28 cellular contexts compared by ENCODE assay signal in genomic region chr9:137479892-137480685, GRCh38. TPM values are rescaled to one million over a fixed set of nuclear protein-coding genes. Genes with fewer than 3 reads are reported as not detected.
DNase-seq lines count a peak whose midpoint lies in the region; ATAC-seq, FAIRE-seq and TF ChIP-seq lines count a peak whose summit lies in the region.
"Had no signal": no experiment of that assay in that cellular context is flagged by ENCODE, and none has a peak within 500 bp of the region (broad histone marks: within the 10 kb centered on the region; RNA-seq: fewer than 3 reads in every experiment).

No MANE protein-coding gene starts in this region.

- no peaks in the 10 kb centered on the region for H3K27me3 Mint-ChIP-seq in activated CD4-positive, alpha-beta T cell treated with anti-CD3 and anti-CD28 coated beads, Interleukin-2, amount 10 ng/mL, durations not matched to agents 24 days and 14 days
- H3K27me3 Mint-ChIP-seq in natural killer cell treated with Interleukin-12 subunit alpha and Interleukin-12 subunit beta and Interleukin-15 and Interleukin-18, amount 100 ng/mL, for 72 hours, result peaks cover 0 to 2% of the 10 kb centered on the region in 2 donors

- H3K4me3 ChIP-seq in SK-N-SH (ENCODE audit: low read depth in 2 of 2, low read length in 1 of 2), result no peak overlapping the region
- H3K4me3 ChIP-seq in K562, result no peak overlapping the region
- H3K4me3 ChIP-seq in left lung, result no peak overlapping the region
- H3K4me3 ChIP-seq: GM23248, heart left ventricle, left ventricle myocardium inferior, MG63, transverse colon had no signal

- POLR2A ChIA-PET in SK-N-SH (lab: Yijun Ruan, JAX), result interaction anchor here (0.5 kb wide), 1 partner anchor 57 kb away, joined by 4 read pairs; the partner anchor contains the start of genes EXD3 and NOXA1
- POLR2A ChIA-PET in K562 (lab: Yijun Ruan, JAX), result interaction anchor here (0.6 kb wide), 1 partner anchor 14 kb away, joined by 3 read pairs; no protein-coding TSS in a partner anchor

- ATAC-seq in SK-N-SH treated with all-trans-retinoic acid at 6 μM for 48 hours (no peak; the same call in 2 of the 3 replicates), K562 (no peak), left lung (no peak)
- no peak for ATAC-seq in natural killer cell treated with Interleukin-12 subunit alpha and Interleukin-12 subunit beta and Interleukin-15 and Interleukin-18, amount 100 ng/mL, for 72 hours
- ATAC-seq: heart left ventricle, PC-3 had no signal

- peaks cover 7% of the 10 kb centered on the region for H3K4me1 Mint-ChIP-seq in activated CD4-positive, alpha-beta T cell treated with anti-CD3 and anti-CD28 coated beads, Interleukin-2, amount 10 ng/mL, durations not matched to agents 24 days and 14 days
- peaks cover 0 to 8% of the 10 kb centered on the region in 2 donors for H3K4me1 Mint-ChIP-seq in natural killer cell treated with Interleukin-12 subunit alpha and Interleukin-12 subunit beta and Interleukin-15 and Interleukin-18, amount 100 ng/mL, for 72 hours (ENCODE audit: low read depth in 2 of 2)

- H3K4me1 ChIP-seq in SK-N-SH (ENCODE audit: control insufficient read depth in 1 of 2, insufficient read depth in 2 of 2, low read depth in 1 of 2, low read length in 1 of 2), result peaks cover 0 to 39% of the 10 kb centered on the region in 2 experiments; a peak in 1 of 4 replicates
- peaks cover 11 to 65% of the 10 kb centered on the region in 2 experiments for H3K4me1 ChIP-seq in K562 (replicated peaks in 1 of 2; ENCODE audit: control insufficient read depth in 2 of 2, insufficient read depth in 2 of 2, low read length in 2 of 2)
- peaks cover 0 to 8% of the 10 kb centered on the region in 2 donors for H3K4me1 ChIP-seq in left lung

- H2AFZ ChIP-seq in SK-N-SH (ENCODE audit: low read depth) (no peak overlapping the region), K562 (ENCODE audit: low read depth, low read length) (peak overlapping the region; percentile 42; the same call in 1 of the 2 replicates)
- H2AFZ ChIP-seq: GM23248 had no signal

- no peaks in the 10 kb centered on the region for H3K9me3 ChIP-seq in SK-N-SH
- peaks cover 7% of the 10 kb centered on the region for H3K9me3 ChIP-seq in K562 (replicated peaks; ENCODE audit: control insufficient read depth, insufficient read depth, low read depth, low read length)
- H3K9me3 ChIP-seq in left lung, result peaks cover 0 to 16% of the 10 kb centered on the region in 2 donors

- no peak overlapping the region for H3K27ac Mint-ChIP-seq in activated CD4-positive, alpha-beta T cell treated with anti-CD3 and anti-CD28 coated beads, Interleukin-2, amount 10 ng/mL, durations not matched to agents 24 days and 14 days
- no peak overlapping the region for H3K27ac Mint-ChIP-seq in natural killer cell treated with Interleukin-12 subunit alpha and Interleukin-12 subunit beta and Interleukin-15 and Interleukin-18, amount 100 ng/mL, for 72 hours
- H3K27ac Mint-ChIP-seq: progenitor cell of endocrine pancreas; T-helper 1 cell treated with Interleukin-12 subunit alpha and Interleukin-12 subunit beta and Interleukin-4 antibody, amounts not matched to agents 30 μg/mL and 1 μg/mL, for 36 hours had no signal

- H3K36me3 ChIP-seq in SK-N-SH (replicated peaks in 1 of 2; ENCODE audit: control insufficient read depth in 1 of 2, insufficient read depth in 2 of 2, low read length in 1 of 2) (no peaks in the 10 kb centered on the region), K562 (ENCODE audit: control insufficient read depth, insufficient read depth, low read length) (no peaks in the 10 kb centered on the region), left lung (no peaks in the 10 kb centered on the region)
- H3K36me3 ChIP-seq: MG63, transverse colon had no signal

- H3K4me2 ChIP-seq in SK-N-SH (no peak overlapping the region), K562 (ENCODE audit: insufficient read depth, low read length) (no peak overlapping the region)

- H3K27ac ChIP-seq in SK-N-SH (ENCODE audit: low read depth in 2 of 2, low read length in 1 of 2), result peak overlapping the region in 1 of 2 experiments; percentile 68; a peak in 2 of 4 replicates
- no peak overlapping the region for H3K27ac ChIP-seq in K562 (ENCODE audit: extremely low read depth, low read depth, low read length)
- no peak overlapping the region for H3K27ac ChIP-seq in left lung
- H3K27ac ChIP-seq in temporal lobe (ENCODE audit: low read depth, low read length), result peak overlapping the region; percentile 63
- H3K27ac ChIP-seq: GM23248, heart left ventricle, left ventricle myocardium inferior, transverse colon had no signal

- FAIRE-seq in K562 (lab: Jason Lieb, UNC) (no peak), GM19239 (lab: Jason Lieb, UNC) (no peak)

- H3K36me3 Mint-ChIP-seq in activated CD4-positive, alpha-beta T cell treated with anti-CD3 and anti-CD28 coated beads, Interleukin-2, amount 10 ng/mL, durations not matched to agents 24 days and 14 days (ENCODE audit: low read depth), result peaks cover 6% of the 10 kb centered on the region
- peaks cover 8% of the 10 kb centered on the region for H3K36me3 Mint-ChIP-seq in natural killer cell treated with Interleukin-12 subunit alpha and Interleukin-12 subunit beta and Interleukin-15 and Interleukin-18, amount 100 ng/mL, for 72 hours

- intact Hi-C loops in K562 (cut with micrococcal nuclease) (no loop called here), left lung (cut with DNase I) (no loop called here)
- intact Hi-C loops in activated CD4-positive, alpha-beta T cell treated with anti-CD3 and anti-CD28 coated beads, Interleukin-2, amount 10 ng/mL, durations not matched to agents 24 days and 14 days (cut with micrococcal nuclease), result no loop called here

- DNase-seq in SK-N-SH (peak; percentile 86), K562 (ENCODE audit: extremely low read depth in 1 of 4, low spot score in 3 of 4) (no peak), left lung (peak; percentile 18 to 51), GM19239 (ENCODE audit: insufficient read length, low spot score) (no peak)
- no peak for DNase-seq in activated CD4-positive, alpha-beta T cell treated with anti-CD3 and anti-CD28 coated beads, Interleukin-2, amount 10 ng/mL, durations not matched to agents 24 days and 14 days
- DNase-seq in natural killer cell treated with Interleukin-12 subunit alpha and Interleukin-12 subunit beta and Interleukin-15 and Interleukin-18, amount 100 ng/mL, for 72 hours (ENCODE audit: low spot score), result no peak
- DNase-seq: 8988T; activated naive CD4-positive, alpha-beta T cell treated with anti-CD3 and anti-CD28 coated beads, Interleukin-2, amount 50 U/mL, for 16 hours; GDM1; GM23248; KBM-7; left ventricle myocardium inferior; MG63; NCI-H1436; NCI-H510A; PC-3; stimulated activated CD8-positive, alpha-beta memory T cell treated with anti-CD3 and anti-CD28 coated beads, Interleukin-4, amount 100 ng/mL, for 48 hours; transverse colon had no signal

- H3K9me1 ChIP-seq in K562 (ENCODE audit: control insufficient read depth, insufficient read depth, low read length), result no peaks in the 10 kb centered on the region

- TF ChIP-seq EP300 in SK-N-SH (IDR thresholded peaks at IDR 0.05; ENCODE audit: borderline replicate concordance in 1 of 2, low read depth in 1 of 2, low read length in 1 of 2), result no peak
- no peak for TF ChIP-seq EP300 in K562 (IDR thresholded peaks at IDR 0.05; ENCODE audit: low read length)

- TF ChIP-seq RAD21 in SK-N-SH (IDR thresholded peaks at IDR 0.05; ENCODE audit: low read length) (no peak), K562 (CRISPR knock-in tag; conservative IDR thresholded peaks at IDR 0.05 in 1 of 2, IDR thresholded peaks at IDR 0.05 in 1 of 2) (no peak)

- H3K9ac ChIP-seq in SK-N-SH (no peak overlapping the region), K562 (ENCODE audit: insufficient read depth in 1 of 2, low read depth in 2 of 2, low read length in 2 of 2) (peak overlapping the region in 1 of 2 experiments; percentile 78; a peak in 2 of 4 replicates)
- H3K9ac ChIP-seq: GM23248 had no signal

- CTCF ChIA-PET in SK-N-SH (lab: Yijun Ruan, JAX) (interaction anchor here (1.4 kb wide), 1 partner anchor 20 kb away, joined by 3 read pairs; no protein-coding TSS in a partner anchor), K562 (lab: Yijun Ruan, JAX; ENCODE audit: low intra/inter-chr PET ratio) (no interaction called here)

- H4K20me1 ChIP-seq in SK-N-SH (ENCODE audit: insufficient read depth) (no peaks in the 10 kb centered on the region), K562 (replicated peaks; ENCODE audit: control insufficient read depth, insufficient read depth, low read length) (no peaks in the 10 kb centered on the region)

- H3K9me3 Mint-ChIP-seq in activated CD4-positive, alpha-beta T cell treated with anti-CD3 and anti-CD28 coated beads, Interleukin-2, amount 10 ng/mL, durations not matched to agents 24 days and 14 days, result peaks cover 8% of the 10 kb centered on the region
- peaks cover 6% of the 10 kb centered on the region for H3K9me3 Mint-ChIP-seq in natural killer cell treated with Interleukin-12 subunit alpha and Interleukin-12 subunit beta and Interleukin-15 and Interleukin-18, amount 100 ng/mL, for 72 hours

- no peak for TF ChIP-seq CTCF in SK-N-SH (IDR thresholded peaks at IDR 0.05)
- no peak for TF ChIP-seq CTCF in K562 (IDR thresholded peaks at IDR 0.05 in 2 of 3, conservative IDR thresholded peaks at IDR 0.05 in 1 of 3; ENCODE audit: insufficient read depth in 2 of 3, low read depth in 1 of 3, low read length in 3 of 3)
- no peak for TF ChIP-seq CTCF in left lung (IDR thresholded peaks at IDR 0.05)

- H3K79me2 ChIP-seq in SK-N-SH (ENCODE audit: insufficient read depth) (no peaks in the 10 kb centered on the region), K562 (ENCODE audit: control insufficient read depth, insufficient read depth, low read length) (no peaks in the 10 kb centered on the region)

- TF ChIP-seq POLR2A in K562 (conservative IDR thresholded peaks at IDR 0.05), result no peak

- H3K4me3 Mint-ChIP-seq in activated CD4-positive, alpha-beta T cell treated with anti-CD3 and anti-CD28 coated beads, Interleukin-2, amount 10 ng/mL, durations not matched to agents 24 days and 14 days, result no peak overlapping the region
- no peak overlapping the region for H3K4me3 Mint-ChIP-seq in natural killer cell treated with Interleukin-12 subunit alpha and Interleukin-12 subunit beta and Interleukin-15 and Interleukin-18, amount 100 ng/mL, for 72 hours
- H3K4me3 Mint-ChIP-seq: CD8-positive, alpha-beta memory T cell; nephron; T-helper 1 cell treated with Interleukin-12 subunit alpha and Interleukin-12 subunit beta and Interleukin-4 antibody, amounts not matched to agents 30 μg/mL and 1 μg/mL, for 36 hours had no signal

- 79% methylated on average over 29 of the region's 32 CpGs for WGBS in SK-N-SH (ENCODE audit: low lambda C conversion rate)
- 75% methylated on average over 31 of the region's 32 CpGs for WGBS in K562 (ENCODE audit: insufficient coverage, low coverage, missing lambda C conversion rate)

- no peaks in the 10 kb centered on the region for H3K9me2 ChIP-seq in SK-N-SH

- no peaks in the 10 kb centered on the region for H3F3A ChIP-seq in SK-N-SH (replicated peaks; ENCODE audit: insufficient read depth)

- in situ Hi-C loops in K562 (cut with MboI), result no loop called here

- BruUV-seq in K562 (replicated peaks; lab: Mats Ljungman, UMichigan), result no TSS peak

- H3K27me3 ChIP-seq in SK-N-SH (ENCODE audit: insufficient read depth) (no peaks in the 10 kb centered on the region), K562 (ENCODE audit: control insufficient read depth in 2 of 2, insufficient read depth in 2 of 2, low read length in 2 of 2) (no peaks in the 10 kb centered on the region), left lung (no peaks in the 10 kb centered on the region)
- H3K27me3 ChIP-seq: heart left ventricle, MG63, transverse colon had no signal

RNA-seq across cellular contexts. Expression of gene NSMF, which starts 21.0 kb away (rescaled TPM):
- polyA plus RNA-seq in SK-N-SH (2012; rRNA removed) (58.6 and 58.8 TPM in 2 replicates), K562 (2011; rRNA removed) (44.9 and 71.8 TPM in 2 replicates), K562 (2014; fragmentation: Illumina TruSeq; extraction: Trizol) (26.4 and 44.1 TPM in 2 replicates), K562 (2014; fragmentation: Nextera tagmentation; extraction: Ambion mirVana) (under 1 TPM; 0.20 to 0.42 TPM), K562 (2014; rRNA removed) (76.3 and 82.7 TPM in 2 replicates)
- polyA plus RNA-seq in SK-N-SH (2012; cell fraction: cytosol; rRNA removed), result 23.7 and 36.2 TPM in 2 replicates
- polyA plus RNA-seq in SK-N-SH (2012; cell fraction: nucleus; rRNA removed), result 185 and 220 TPM in 2 replicates
- total RNA-seq in K562 (2011; cell fraction: chromatin; rRNA removed; ENCODE audit: low replicate concordance), result 47.6 and 128 TPM in 2 replicates
- 87.2 and 93.1 TPM in 2 replicates for total RNA-seq in K562 (2011; cell fraction: nucleolus; rRNA removed)
- 47.3 and 58.7 TPM in 2 replicates for total RNA-seq in K562 (2011; cell fraction: nucleoplasm; rRNA removed)
- total RNA-seq in K562 (2014; rRNA removed) (49.2 and 60.0 TPM in 2 replicates), K562 (2014; rRNA removed; fragmentation: Illumina TruSeq; extraction: Trizol) (24.4 and 29.3 TPM in 2 replicates), K562 (2015; rRNA removed; fragmentation: Illumina TruSeq; extraction: Trizol) (28.2 and 29.1 TPM in 2 replicates), K562 (2021) (72.0 and 74.5 TPM in 2 replicates), left lung (10 to 100 TPM; 29.5 to 31.4 TPM), temporal lobe (57.0 TPM)
- polyA plus RNA-seq in K562 (2011; cell fraction: cytosol; rRNA removed), result 59.2 and 114 TPM in 2 replicates
- 244 and 400 TPM in 2 replicates for polyA plus RNA-seq in K562 (2011; cell fraction: nucleus; rRNA removed)
- 38.5 and 48.2 TPM in 2 replicates for polyA plus RNA-seq in K562 (2012)
- 25.2 and 31.9 TPM in 2 replicates for polyA minus RNA-seq in K562 (2011; rRNA and poly(A)+ RNA removed)
- polyA minus RNA-seq in K562 (2011; cell fraction: cytosol; rRNA and poly(A)+ RNA removed), result 37.7 and 44.3 TPM in 2 replicates
- polyA minus RNA-seq in K562 (2011; cell fraction: nucleus; rRNA and poly(A)+ RNA removed), result 47.9 and 59.5 TPM in 2 replicates
- 68.6 and 69.6 TPM in 2 replicates for total RNA-seq in activated CD4-positive, alpha-beta T cell treated with anti-CD3 and anti-CD28 coated beads, Interleukin-2, amount 10 ng/mL, durations not matched to agents 24 days and 14 days
- total RNA-seq in natural killer cell treated with Interleukin-12 subunit alpha and Interleukin-12 subunit beta and Interleukin-15 and Interleukin-18, amount 100 ng/mL, for 72 hours, result 10 to 100 TPM; 17.1 to 36.4 TPM

RNA-seq across cellular contexts. Expression of gene ENTPD8, which starts 38.9 kb away (rescaled TPM):
- polyA plus RNA-seq in SK-N-SH (2012; rRNA removed), result 0.18 and 0.30 TPM in 2 replicates
- 0.03 and 0.12 TPM in 2 replicates for polyA plus RNA-seq in SK-N-SH (2012; cell fraction: cytosol; rRNA removed)
- polyA plus RNA-seq in SK-N-SH (2012; cell fraction: nucleus; rRNA removed), result 2.2 and 2.6 TPM in 2 replicates
- 0.23 and 0.67 TPM in 2 replicates for total RNA-seq in K562 (2011; cell fraction: chromatin; rRNA removed; ENCODE audit: low replicate concordance)
- total RNA-seq in K562 (2011; cell fraction: nucleolus; rRNA removed), result 0.50 and 0.53 TPM in 2 replicates
- total RNA-seq in K562 (2011; cell fraction: nucleoplasm; rRNA removed), result 0.22 TPM in 1 of 2 replicates, not detected in the other
- total RNA-seq in K562 (2014; rRNA removed), result 0.16 and 0.27 TPM in 2 replicates
- total RNA-seq in K562 (2014; rRNA removed; fragmentation: Illumina TruSeq; extraction: Trizol), result not detected in 2 replicates
- 0.08 TPM in 1 of 2 replicates, not detected in the other for total RNA-seq in K562 (2015; rRNA removed; fragmentation: Illumina TruSeq; extraction: Trizol)
- total RNA-seq in K562 (2021), result 0.13 and 0.18 TPM in 2 replicates
- polyA plus RNA-seq in K562 (2011; rRNA removed), result 0.06 and 0.11 TPM in 2 replicates
- polyA plus RNA-seq in K562 (2011; cell fraction: cytosol; rRNA removed), result 0.04 and 0.27 TPM in 2 replicates
- 0.63 and 1.0 TPM in 2 replicates for polyA plus RNA-seq in K562 (2011; cell fraction: nucleus; rRNA removed)
- polyA plus RNA-seq in K562 (2012), result 0.12 and 0.16 TPM in 2 replicates
- 0.07 TPM in 1 of 2 replicates, not detected in the other for polyA plus RNA-seq in K562 (2014; fragmentation: Illumina TruSeq; extraction: Trizol)
- not detected for polyA plus RNA-seq in K562 (2014; fragmentation: Nextera tagmentation; extraction: Ambion mirVana)
- polyA plus RNA-seq in K562 (2014; rRNA removed), result 0.20 TPM in 1 of 2 replicates, not detected in the other
- not detected in 2 replicates for polyA minus RNA-seq in K562 (2011; rRNA and poly(A)+ RNA removed)
- not detected in 2 replicates for polyA minus RNA-seq in K562 (2011; cell fraction: cytosol; rRNA and poly(A)+ RNA removed)
- 0.13 and 0.22 TPM in 2 replicates for polyA minus RNA-seq in K562 (2011; cell fraction: nucleus; rRNA and poly(A)+ RNA removed)
- under 1 TPM in 1 of 2 donors, not detected in 1; 0.15 TPM for total RNA-seq in left lung
- not detected for total RNA-seq in temporal lobe
- total RNA-seq in activated CD4-positive, alpha-beta T cell treated with anti-CD3 and anti-CD28 coated beads, Interleukin-2, amount 10 ng/mL, durations not matched to agents 24 days and 14 days, result not detected in 2 replicates
- not detected for total RNA-seq in natural killer cell treated with Interleukin-12 subunit alpha and Interleukin-12 subunit beta and Interleukin-15 and Interleukin-18, amount 100 ng/mL, for 72 hours
- total RNA-seq: CD8-positive, alpha-beta memory T cell; epithelial cell of proximal tubule; GM23248; heart left ventricle; left ventricle myocardium inferior; mononuclear cell; PC-3; SK-MEL-5 had no signal
- polyA plus RNA-seq: CD8-positive, alpha-beta memory T cell; GM23248; heart left ventricle had no signal

RNA-seq across cellular contexts. Expression of gene NOXA1, which starts 56.9 kb away (rescaled TPM):
- polyA plus RNA-seq in SK-N-SH (2012; rRNA removed) (0.39 and 0.67 TPM in 2 replicates), K562 (2011; rRNA removed) (0.11 and 0.22 TPM in 2 replicates), K562 (2014; fragmentation: Illumina TruSeq; extraction: Trizol) (not detected in 2 replicates), K562 (2014; fragmentation: Nextera tagmentation; extraction: Ambion mirVana) (not detected), K562 (2014; rRNA removed) (0.20 and 0.50 TPM in 2 replicates)
- 0.12 and 0.22 TPM in 2 replicates for polyA plus RNA-seq in SK-N-SH (2012; cell fraction: cytosol; rRNA removed)
- polyA plus RNA-seq in SK-N-SH (2012; cell fraction: nucleus; rRNA removed), result 5.1 and 9.4 TPM in 2 replicates
- total RNA-seq in K562 (2011; cell fraction: chromatin; rRNA removed; ENCODE audit: low replicate concordance), result 0.25 and 0.97 TPM in 2 replicates
- 1.6 and 1.8 TPM in 2 replicates for total RNA-seq in K562 (2011; cell fraction: nucleolus; rRNA removed)
- 0.69 and 0.88 TPM in 2 replicates for total RNA-seq in K562 (2011; cell fraction: nucleoplasm; rRNA removed)
- total RNA-seq in K562 (2014; rRNA removed) (0.33 and 0.50 TPM in 2 replicates), K562 (2014; rRNA removed; fragmentation: Illumina TruSeq; extraction: Trizol) (not detected in 2 replicates), K562 (2015; rRNA removed; fragmentation: Illumina TruSeq; extraction: Trizol) (0.07 TPM in 1 of 2 replicates, not detected in the other), K562 (2021) (0.63 and 1.2 TPM in 2 replicates), left lung (1 to 10 TPM; 6.1 to 8.7 TPM), temporal lobe (2.0 TPM)
- 0.13 and 0.36 TPM in 2 replicates for polyA plus RNA-seq in K562 (2011; cell fraction: cytosol; rRNA removed)
- 2.8 and 4.7 TPM in 2 replicates for polyA plus RNA-seq in K562 (2011; cell fraction: nucleus; rRNA removed)
- 0.34 and 2.4 TPM in 2 replicates for polyA plus RNA-seq in K562 (2012)
- polyA minus RNA-seq in K562 (2011; rRNA and poly(A)+ RNA removed), result not detected in 2 replicates
- not detected in 2 replicates for polyA minus RNA-seq in K562 (2011; cell fraction: cytosol; rRNA and poly(A)+ RNA removed)
- 0.81 and 1.00 TPM in 2 replicates for polyA minus RNA-seq in K562 (2011; cell fraction: nucleus; rRNA and poly(A)+ RNA removed)
- 0.30 and 0.36 TPM in 2 replicates for total RNA-seq in activated CD4-positive, alpha-beta T cell treated with anti-CD3 and anti-CD28 coated beads, Interleukin-2, amount 10 ng/mL, durations not matched to agents 24 days and 14 days
- under 1 TPM; 0.33 to 0.62 TPM for total RNA-seq in natural killer cell treated with Interleukin-12 subunit alpha and Interleukin-12 subunit beta and Interleukin-15 and Interleukin-18, amount 100 ng/mL, for 72 hours

RNA-seq across cellular contexts. Expression of gene EXD3, which starts 57.1 kb away (rescaled TPM):
- polyA plus RNA-seq in SK-N-SH (2012; rRNA removed), result 11.5 and 14.2 TPM in 2 replicates
- 5.2 and 7.4 TPM in 2 replicates for polyA plus RNA-seq in SK-N-SH (2012; cell fraction: cytosol; rRNA removed)
- polyA plus RNA-seq in SK-N-SH (2012; cell fraction: nucleus; rRNA removed), result 50.1 and 63.9 TPM in 2 replicates
- total RNA-seq in K562 (2011; cell fraction: chromatin; rRNA removed; ENCODE audit: low replicate concordance), result 17.3 and 38.8 TPM in 2 replicates
- total RNA-seq in K562 (2011; cell fraction: nucleolus; rRNA removed), result 26.5 and 29.7 TPM in 2 replicates
- total RNA-seq in K562 (2011; cell fraction: nucleoplasm; rRNA removed), result 17.2 and 17.5 TPM in 2 replicates
- total RNA-seq in K562 (2014; rRNA removed), result 6.5 and 6.7 TPM in 2 replicates
- 1.3 and 1.5 TPM in 2 replicates for total RNA-seq in K562 (2014; rRNA removed; fragmentation: Illumina TruSeq; extraction: Trizol)
- total RNA-seq in K562 (2015; rRNA removed; fragmentation: Illumina TruSeq; extraction: Trizol), result 3.3 and 3.4 TPM in 2 replicates
- 11.7 and 12.5 TPM in 2 replicates for total RNA-seq in K562 (2021)
- 3.9 and 8.0 TPM in 2 replicates for polyA plus RNA-seq in K562 (2011; rRNA removed)
- polyA plus RNA-seq in K562 (2011; cell fraction: cytosol; rRNA removed), result 5.1 and 8.7 TPM in 2 replicates
- polyA plus RNA-seq in K562 (2011; cell fraction: nucleus; rRNA removed), result 60.2 and 73.6 TPM in 2 replicates
- polyA plus RNA-seq in K562 (2012), result 7.9 and 18.3 TPM in 2 replicates
- polyA plus RNA-seq in K562 (2014; fragmentation: Illumina TruSeq; extraction: Trizol), result 5.6 and 8.5 TPM in 2 replicates
- polyA plus RNA-seq in K562 (2014; fragmentation: Nextera tagmentation; extraction: Ambion mirVana), result under 1 TPM; 0.29 to 0.35 TPM
- 8.6 and 10.2 TPM in 2 replicates for polyA plus RNA-seq in K562 (2014; rRNA removed)
- 2.0 and 3.0 TPM in 2 replicates for polyA minus RNA-seq in K562 (2011; rRNA and poly(A)+ RNA removed)
- polyA minus RNA-seq in K562 (2011; cell fraction: cytosol; rRNA and poly(A)+ RNA removed), result 2.3 and 5.6 TPM in 2 replicates
- polyA minus RNA-seq in K562 (2011; cell fraction: nucleus; rRNA and poly(A)+ RNA removed), result 6.2 and 8.9 TPM in 2 replicates
- 10 to 100 TPM; 13.7 to 21.8 TPM for total RNA-seq in left lung
- total RNA-seq in temporal lobe, result 14.0 TPM
- 4.4 and 5.2 TPM in 2 replicates for total RNA-seq in activated CD4-positive, alpha-beta T cell treated with anti-CD3 and anti-CD28 coated beads, Interleukin-2, amount 10 ng/mL, durations not matched to agents 24 days and 14 days
- total RNA-seq in natural killer cell treated with Interleukin-12 subunit alpha and Interleukin-12 subunit beta and Interleukin-15 and Interleukin-18, amount 100 ng/mL, for 72 hours, result 1 to 10 TPM; 7.6 to 7.9 TPM

Comparison
In these comparisons a context has a peak if more than half of its experiments do, and no peak if none do; other contexts are left out.
1. DNase-seq: peak in SK-N-SH (single experiment) and left lung (2 of 2); none in K562 (0 of 4), GM19239 (single experiment), activated CD4-positive, alpha-beta T cell treated with anti-CD3 and anti-CD28 coated beads, Interleukin-2, amount 10 ng/mL, durations not matched to agents 24 days and 14 days (single experiment) and natural killer cell treated with Interleukin-12 subunit alpha and Interleukin-12 subunit beta and Interleukin-15 and Interleukin-18, amount 100 ng/mL, for 72 hours (single experiment).